Comparison of ENCODE assay signal across 1 cellular context in genomic region chr11:12764187-12764914, GRCh38.
A peak's percentile ranks its signal among the peaks of the same experiment; 100 is the strongest.
TF ChIP-seq lines count a peak whose summit lies in the region.

No MANE protein-coding gene starts in this region.

TF ChIP-seq in K562, 482 proteins besides CTCF, POLR2A, EP300 and RAD21 (continued from another document and continues in another):
- TF ChIP-seq FOXO4 (CRISPR knock-in tag; IDR thresholded peaks at IDR 0.05) (no peak), NFATC3 (IDR thresholded peaks at IDR 0.05) (no peak), TCF3 (CRISPR knock-in tag; IDR thresholded peaks at IDR 0.05) (peak; percentile 71), TEAD1 (CRISPR knock-in tag; IDR thresholded peaks at IDR 0.05) (0 out of 4 replicates have a peak, but pooled peaks of 1 of the 2 experiments have one; percentile 12), COPS2 (conservative IDR thresholded peaks at IDR 0.05) (no peak), ZNF764 (CRISPR knock-in tag; IDR thresholded peaks at IDR 0.05; ENCODE audit: low read depth) (no peak), TBL1XR1 (IDR thresholded peaks at IDR 0.05; ENCODE audit: low read length in 2 of 2) (no peak), ZNF75A (CRISPR knock-in tag; IDR thresholded peaks at IDR 0.05) (no peak), E2F8 (IDR thresholded peaks at IDR 0.05; ENCODE audit: low read depth, partially characterized antibody) (no peak), MECOM (CRISPR knock-in tag; IDR thresholded peaks at IDR 0.05) (no peak), KDM1A (IDR thresholded peaks at IDR 0.05) (peak; percentile 19 to 21; a peak in 2 of 4 replicates), FOXJ2 (tag; IDR thresholded peaks at IDR 0.05) (no peak), PCBP1 (IDR thresholded peaks at IDR 0.05; ENCODE audit: low read depth, low read length, poor library complexity, severe bottlenecking) (no peak), ILF3 (IDR thresholded peaks at IDR 0.05; ENCODE audit: borderline replicate concordance) (no peak), ARHGAP35 (IDR thresholded peaks at IDR 0.05; ENCODE audit: partially characterized antibody) (peak; percentile 20), CBFA2T2 (conservative IDR thresholded peaks at IDR 0.05) (peak; percentile 78), ZNF197 (CRISPR knock-in tag; IDR thresholded peaks at IDR 0.05; ENCODE audit: low read depth) (no peak), HBP1 (CRISPR knock-in tag; IDR thresholded peaks at IDR 0.05) (peak; percentile 86; the same call in 1 of the 2 replicates), ELF2 (CRISPR knock-in tag; IDR thresholded peaks at IDR 0.05) (no peak), KDM5B (IDR thresholded peaks at IDR 0.05; ENCODE audit: insufficient replicate concordance, low read depth, low read length) (no peak), XRCC3 (IDR thresholded peaks at IDR 0.05) (no peak), CBX3 (IDR thresholded peaks at IDR 0.05; ENCODE audit: borderline replicate concordance in 1 of 2, low read length in 2 of 2) (no peak), KAT8 (IDR thresholded peaks at IDR 0.05; ENCODE audit: low read depth) (no peak), SMAD1 (IDR thresholded peaks at IDR 0.05; ENCODE audit: low read depth, low read length, partially characterized antibody) (no peak), FOXM1 (IDR thresholded peaks at IDR 0.05; ENCODE audit: low read depth) (no peak), FOXM1 (CRISPR knock-in tag; IDR thresholded peaks at IDR 0.05; ENCODE audit: low read depth) (no peak), NBN (IDR thresholded peaks at IDR 0.05; ENCODE audit: low read depth) (no peak), RBM17 (IDR thresholded peaks at IDR 0.05; ENCODE audit: borderline replicate concordance, low read depth, low read length) (no peak), NFE2 (IDR thresholded peaks at IDR 0.05; ENCODE audit: low read depth) (peak; percentile 43), SETDB1 (IDR thresholded peaks at IDR 0.05; ENCODE audit: low read length) (no peak), ZBTB49 (CRISPR knock-in tag; IDR thresholded peaks at IDR 0.05; ENCODE audit: borderline replicate concordance) (no peak), BRD4 (IDR thresholded peaks at IDR 0.05) (no peak), YY1 (IDR thresholded peaks at IDR 0.05; ENCODE audit: borderline replicate concordance in 1 of 3, control insufficient read depth in 1 of 3, extremely low read depth in 1 of 3, insufficient read depth in 3 of 3, insufficient read length in 1 of 3, insufficient replicate concordance in 2 of 3, low read depth in 1 of 3, low read length in 2 of 3) (no peak), ZNF830 (CRISPR knock-in tag; IDR thresholded peaks at IDR 0.05) (no peak), YBX1 (IDR thresholded peaks at IDR 0.05) (no peak), SAFB2 (IDR thresholded peaks at IDR 0.05; ENCODE audit: borderline replicate concordance, low read depth, low read length, severe bottlenecking) (no peak), E2F3 (CRISPR knock-in tag; IDR thresholded peaks at IDR 0.05) (no peak), REST (CRISPR knock-in tag; IDR thresholded peaks at IDR 0.05; ENCODE audit: low read depth) (no peak), SAP30 (IDR thresholded peaks at IDR 0.05; ENCODE audit: borderline replicate concordance, insufficient read depth, low read depth, low read length, poor library complexity, severe bottlenecking) (no peak), PML (IDR thresholded peaks at IDR 0.05; ENCODE audit: low read length) (peak; percentile 83), SUPT5H (IDR thresholded peaks at IDR 0.05) (peak; percentile 57), FUS (optimal IDR thresholded peaks at IDR 0.05; ENCODE audit: low read depth, low read length) (no peak), LEF1 (IDR thresholded peaks at IDR 0.05) (no peak), GABPA (tag; conservative IDR thresholded peaks at IDR 0.05; ENCODE audit: low read depth) (no peak), EHMT2 (IDR thresholded peaks at IDR 0.05) (0 out of 2 replicates have a peak, but pooled peaks have one; percentile 24), RHOXF2B (CRISPR knock-in tag; conservative IDR thresholded peaks at IDR 0.05) (no peak), TEAD4 (IDR thresholded peaks at IDR 0.05; ENCODE audit: low read length) (peak; percentile 66), TEAD4 (CRISPR knock-in tag; IDR thresholded peaks at IDR 0.05; ENCODE audit: borderline replicate concordance) (no peak), MAFG (tag; conservative IDR thresholded peaks at IDR 0.05) (no peak), RFX5 (IDR thresholded peaks at IDR 0.05; ENCODE audit: low read depth, low read length) (no peak), GATAD2A (IDR thresholded peaks at IDR 0.05) (no peak), TFE3 (CRISPR knock-in tag; IDR thresholded peaks at IDR 0.05) (no peak), ZFP30 (CRISPR knock-in tag; IDR thresholded peaks at IDR 0.05; ENCODE audit: borderline replicate concordance) (no peak), FOXA1 (IDR thresholded peaks at IDR 0.05; ENCODE audit: borderline replicate concordance) (no peak), HDAC2 (IDR thresholded peaks at IDR 0.05) (no peak), HMG20B (CRISPR knock-in tag; IDR thresholded peaks at IDR 0.05) (no peak), RAD51 (IDR thresholded peaks at IDR 0.05; ENCODE audit: borderline replicate concordance, low read depth) (no peak), AFF1 (IDR thresholded peaks at IDR 0.05; ENCODE audit: low read depth in 1 of 2, partially characterized antibody in 2 of 2) (no peak), TAF7 (tag; IDR thresholded peaks at IDR 0.05) (no peak), MCM7 (IDR thresholded peaks at IDR 0.05) (no peak), ZNF224 (CRISPR knock-in tag; IDR thresholded peaks at IDR 0.05) (no peak)
